Comparison of ENCODE assay signal across 8 cellular contexts in genomic region chr17:35763767-35764122, GRCh38. TPM values are rescaled to one million over a fixed set of nuclear protein-coding genes. Genes with fewer than 3 reads are reported as not detected.
DNase-seq lines count a peak whose midpoint lies in the region; ATAC-seq and TF ChIP-seq lines count a peak whose summit lies in the region.

No MANE protein-coding gene starts in this region.

- peak overlapping the region; percentile 92 for H3K4me3 Mint-ChIP-seq in activated T-cell treated with anti-CD3 and anti-CD28 coated beads, Interleukin-2, amount 50 U/mL, for 72 hours
- H3K4me3 Mint-ChIP-seq in activated T-helper 2 cell treated with anti-CD3 and anti-CD28 coated beads, Interferon-gamma antibody, Interleukin-2, Interleukin-4, amounts not matched to agents 10 μg/mL and 5 μg/mL and 100 μg/mL, durations not matched to agents 14 hours and 24 hours and 36 hours (ENCODE audit: low read depth): peak overlapping the region; percentile 67

- H3K4me1 ChIP-seq in right lobe of liver (peaks cover 0 to 6% (median 0%) of the 10 kb centered on the region in 4 donors), thoracic aorta (ENCODE audit: control insufficient read depth in 1 of 2, low read depth in 2 of 2) (peaks cover 6 to 7% of the 10 kb centered on the region in 2 donors)

- H3K27ac ChIP-seq in right lobe of liver (no peak overlapping the region), thoracic aorta (no peak overlapping the region)

- peaks cover 0 to 1% of the 10 kb centered on the region in 2 donors for H3K36me3 Mint-ChIP-seq in activated T-cell treated with anti-CD3 and anti-CD28 coated beads, Interleukin-2, amount 50 U/mL, for 72 hours (ENCODE audit: insufficient read depth in 2 of 2)
- no peaks in the 10 kb centered on the region for H3K36me3 Mint-ChIP-seq in activated T-helper 2 cell treated with anti-CD3 and anti-CD28 coated beads, Interferon-gamma antibody, Interleukin-2, Interleukin-4, amounts not matched to agents 10 μg/mL and 5 μg/mL and 100 μg/mL, durations not matched to agents 14 hours and 24 hours and 36 hours (ENCODE audit: low read depth)

- DNase-seq in activated T-cell treated with anti-CD3 and anti-CD28 coated beads, Interleukin-2, amount 50 U/mL, for 72 hours: no peak
- no peak for DNase-seq in activated T-cell treated with anti-CD3 and anti-CD28 coated beads, Interleukin-2, amount 50 U/mL, for 1 hour
- DNase-seq in activated T-helper 2 cell treated with anti-CD3 and anti-CD28 coated beads, Interferon-gamma antibody, Interleukin-2, Interleukin-4, amounts not matched to agents 10 μg/mL and 5 μg/mL and 100 μg/mL, durations not matched to agents 14 hours and 24 hours and 36 hours (ENCODE audit: low spot score): no peak
- DNase-seq in right lobe of liver: no peak
- DNase-seq in thoracic aorta (ENCODE audit: low spot score): no peak
- no peak for DNase-seq in D341Med (ENCODE audit: low spot score)
- no peak for DNase-seq in effector CD8-positive, alpha-beta T cell (lab: John Stamatoyannopoulos, UW)
- no peak for DNase-seq in occipital lobe (lab: John Stamatoyannopoulos, UW)

- intact Hi-C loops in activated T-helper 2 cell treated with anti-CD3 and anti-CD28 coated beads, Interferon-gamma antibody, Interleukin-2, Interleukin-4, amounts not matched to agents 10 μg/mL and 5 μg/mL and 100 μg/mL, durations not matched to agents 14 hours and 24 hours and 36 hours (cut with micrococcal nuclease): loop anchor here (1.0 kb wide), 2 partner anchors 41 to 46 kb away; partner anchors contain the start of gene TAF15
- intact Hi-C loops in right lobe of liver (cut with DNase I): no loop called here

- H3K27me3 ChIP-seq in right lobe of liver (no peaks in the 10 kb centered on the region), thoracic aorta (replicated peaks; ENCODE audit: insufficient read depth) (no peaks in the 10 kb centered on the region)

- H3K36me3 ChIP-seq in right lobe of liver (no peaks in the 10 kb centered on the region), thoracic aorta (no peaks in the 10 kb centered on the region)

- 29% methylated on average over 16 of the region's 17 CpGs for WGBS in right lobe of liver (ENCODE audit: insufficient coverage, low coverage, low lambda C conversion rate, missing lambda C conversion rate)

- H3K4me3 ChIP-seq in right lobe of liver (peak overlapping the region in 2 of 3 donors; percentile 51 to 56), thoracic aorta (peak overlapping the region; percentile 71)

- TF ChIP-seq POLR2A in right lobe of liver (IDR thresholded peaks at IDR 0.05): no peak

- no peak for TF ChIP-seq CTCF in right lobe of liver (IDR thresholded peaks at IDR 0.05)
- no peak for TF ChIP-seq CTCF in thoracic aorta (IDR thresholded peaks at IDR 0.05)

- no peaks in the 10 kb centered on the region for H3K27me3 Mint-ChIP-seq in activated T-cell treated with anti-CD3 and anti-CD28 coated beads, Interleukin-2, amount 50 U/mL, for 72 hours (ENCODE audit: low read depth)
- peaks cover 5% of the 10 kb centered on the region for H3K27me3 Mint-ChIP-seq in activated T-helper 2 cell treated with anti-CD3 and anti-CD28 coated beads, Interferon-gamma antibody, Interleukin-2, Interleukin-4, amounts not matched to agents 10 μg/mL and 5 μg/mL and 100 μg/mL, durations not matched to agents 14 hours and 24 hours and 36 hours (ENCODE audit: low read depth)

- no peak overlapping the region for H3K27ac Mint-ChIP-seq in activated T-cell treated with anti-CD3 and anti-CD28 coated beads, Interleukin-2, amount 50 U/mL, for 72 hours
- no peak overlapping the region for H3K27ac Mint-ChIP-seq in activated T-helper 2 cell treated with anti-CD3 and anti-CD28 coated beads, Interferon-gamma antibody, Interleukin-2, Interleukin-4, amounts not matched to agents 10 μg/mL and 5 μg/mL and 100 μg/mL, durations not matched to agents 14 hours and 24 hours and 36 hours

- ATAC-seq in activated T-cell treated with anti-CD3 and anti-CD28 coated beads, Interleukin-2, amount 50 U/mL, for 72 hours (replicated peaks in 1 of 2): no peak
- no peak for ATAC-seq in right lobe of liver
- ATAC-seq in thoracic aorta (ENCODE audit: insufficient number of reproducible peaks, low FRiP score, low read depth): no peak

- peaks cover 8% of the 10 kb centered on the region for H3K4me1 Mint-ChIP-seq in activated T-cell treated with anti-CD3 and anti-CD28 coated beads, Interleukin-2, amount 50 U/mL, for 72 hours (ENCODE audit: low read depth)
- H3K4me1 Mint-ChIP-seq in activated T-helper 2 cell treated with anti-CD3 and anti-CD28 coated beads, Interferon-gamma antibody, Interleukin-2, Interleukin-4, amounts not matched to agents 10 μg/mL and 5 μg/mL and 100 μg/mL, durations not matched to agents 14 hours and 24 hours and 36 hours (ENCODE audit: low read depth): peaks cover 8% of the 10 kb centered on the region

- no peaks in the 10 kb centered on the region for H3K9me3 ChIP-seq in right lobe of liver
- no peaks in the 10 kb centered on the region for H3K9me3 ChIP-seq in thoracic aorta

- H3K9me3 Mint-ChIP-seq in activated T-cell treated with anti-CD3 and anti-CD28 coated beads, Interleukin-2, amount 50 U/mL, for 72 hours: no peaks in the 10 kb centered on the region
- no peaks in the 10 kb centered on the region for H3K9me3 Mint-ChIP-seq in activated T-helper 2 cell treated with anti-CD3 and anti-CD28 coated beads, Interferon-gamma antibody, Interleukin-2, Interleukin-4, amounts not matched to agents 10 μg/mL and 5 μg/mL and 100 μg/mL, durations not matched to agents 14 hours and 24 hours and 36 hours

RNA-seq across cellular contexts. Expression of gene C17orf50, which starts 3.1 kb away (rescaled TPM):
- total RNA-seq in activated T-cell treated with anti-CD3 and anti-CD28 coated beads, Interleukin-2, amount 50 U/mL, for 72 hours: not detected
- total RNA-seq in activated T-helper 2 cell treated with anti-CD3 and anti-CD28 coated beads, Interferon-gamma antibody, Interleukin-2, Interleukin-4, amounts not matched to agents 10 μg/mL and 5 μg/mL and 100 μg/mL, durations not matched to agents 14 hours and 24 hours and 36 hours: not detected in 2 replicates
- total RNA-seq in right lobe of liver (not detected), thoracic aorta (not detected), occipital lobe (not detected)

RNA-seq across cellular contexts. Expression of gene GAS2L2, which starts 10.7 kb away (rescaled TPM):
- total RNA-seq in activated T-cell treated with anti-CD3 and anti-CD28 coated beads, Interleukin-2, amount 50 U/mL, for 72 hours: under 1 TPM; 0.09 to 0.17 TPM
- total RNA-seq in activated T-helper 2 cell treated with anti-CD3 and anti-CD28 coated beads, Interferon-gamma antibody, Interleukin-2, Interleukin-4, amounts not matched to agents 10 μg/mL and 5 μg/mL and 100 μg/mL, durations not matched to agents 14 hours and 24 hours and 36 hours: not detected in 2 replicates
- total RNA-seq in right lobe of liver (not detected), thoracic aorta (not detected), occipital lobe (0.16 TPM)

RNA-seq across cellular contexts. Expression of gene MMP28, which starts 31.7 kb away (rescaled TPM):
- under 1 TPM in 1 of 2 donors, not detected in 1; 0.96 TPM for total RNA-seq in activated T-cell treated with anti-CD3 and anti-CD28 coated beads, Interleukin-2, amount 50 U/mL, for 72 hours
- total RNA-seq in activated T-helper 2 cell treated with anti-CD3 and anti-CD28 coated beads, Interferon-gamma antibody, Interleukin-2, Interleukin-4, amounts not matched to agents 10 μg/mL and 5 μg/mL and 100 μg/mL, durations not matched to agents 14 hours and 24 hours and 36 hours: not detected in 2 replicates
- under 1 TPM in 3 of 6 experiments, not detected in 3; 0.22 to 0.28 (median 0.25) TPM for total RNA-seq in right lobe of liver
- total RNA-seq in thoracic aorta: 10 to 100 TPM in 1 of 2 donors, 1 to 10 TPM in 1; 4.8 to 18.5 TPM
- 8.9 TPM for total RNA-seq in occipital lobe

RNA-seq across cellular contexts. Expression of gene RASL10B, which starts 32.3 kb away (rescaled TPM):
- 1 to 10 TPM in 1 of 2 donors, under 1 TPM in 1; 0.32 to 1.3 TPM for total RNA-seq in activated T-cell treated with anti-CD3 and anti-CD28 coated beads, Interleukin-2, amount 50 U/mL, for 72 hours
- 0.94 and 1.2 TPM in 2 replicates for total RNA-seq in activated T-helper 2 cell treated with anti-CD3 and anti-CD28 coated beads, Interferon-gamma antibody, Interleukin-2, Interleukin-4, amounts not matched to agents 10 μg/mL and 5 μg/mL and 100 μg/mL, durations not matched to agents 14 hours and 24 hours and 36 hours
- 1 to 10 TPM in 5 of 6 experiments, under 1 TPM in 1; 0.31 to 2.8 (median 2.3) TPM for total RNA-seq in right lobe of liver
- 10 to 100 TPM in 1 of 2 donors, 1 to 10 TPM in 1; 2.4 to 24.1 TPM for total RNA-seq in thoracic aorta
- 5.1 TPM for total RNA-seq in occipital lobe

RNA-seq across cellular contexts. Expression of gene TAF15, which starts 45.5 kb away (rescaled TPM):
- 100 to 1,000 TPM; 310 to 312 TPM for total RNA-seq in activated T-cell treated with anti-CD3 and anti-CD28 coated beads, Interleukin-2, amount 50 U/mL, for 72 hours
- total RNA-seq in activated T-helper 2 cell treated with anti-CD3 and anti-CD28 coated beads, Interferon-gamma antibody, Interleukin-2, Interleukin-4, amounts not matched to agents 10 μg/mL and 5 μg/mL and 100 μg/mL, durations not matched to agents 14 hours and 24 hours and 36 hours: 315 and 321 TPM in 2 replicates
- total RNA-seq in right lobe of liver: 10 to 100 TPM; 41.3 to 75.8 (median 65.4) TPM
- 10 to 100 TPM; 35.7 to 91.1 TPM for total RNA-seq in thoracic aorta
- 72.8 TPM for total RNA-seq in occipital lobe
